In the genomic region with DNA sequence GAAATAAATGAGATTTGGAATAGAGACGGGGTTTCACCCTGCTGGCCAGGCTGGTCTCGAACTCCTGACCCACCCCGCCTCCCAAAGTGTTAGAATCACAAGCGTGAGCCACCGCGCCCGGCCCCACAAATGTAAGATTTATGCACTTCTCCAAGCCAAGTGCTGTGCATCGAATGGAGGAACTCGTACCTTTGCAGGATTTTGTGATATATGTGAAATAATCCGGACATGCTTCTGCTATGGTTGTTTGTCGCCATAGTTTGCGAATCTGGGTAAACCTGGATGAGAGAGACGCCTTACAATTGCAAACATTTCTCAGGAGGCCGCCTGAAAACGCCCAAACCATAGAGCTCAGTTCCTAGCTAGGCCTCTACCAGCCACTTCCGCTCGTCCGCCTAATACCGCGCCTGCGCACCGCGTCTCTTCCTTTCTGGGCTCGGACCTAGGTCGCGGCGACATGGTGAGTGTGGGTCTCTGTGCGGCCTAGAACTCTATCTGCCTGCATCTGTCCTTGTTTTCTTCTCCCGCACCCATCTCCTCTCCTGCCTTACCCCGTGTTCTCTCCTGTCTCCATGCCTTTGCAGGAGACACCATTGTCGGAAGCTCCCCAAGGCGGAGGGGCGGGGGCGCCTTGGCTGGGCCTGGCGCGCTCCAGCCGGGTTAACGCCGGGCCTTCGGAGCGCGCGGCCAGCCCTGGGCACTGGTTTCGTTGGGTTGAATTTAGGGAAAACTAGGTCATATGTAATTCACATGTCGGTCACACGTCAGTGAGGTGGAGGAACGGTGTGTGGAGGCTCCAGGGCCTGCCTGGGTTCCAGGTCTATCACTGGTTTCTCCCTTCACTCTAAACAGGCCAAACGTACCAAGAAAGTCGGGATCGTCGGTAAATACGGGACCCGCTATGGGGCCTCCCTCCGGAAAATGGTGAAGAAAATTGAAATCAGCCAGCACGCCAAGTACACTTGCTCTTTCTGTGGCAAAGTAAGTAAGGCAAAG, we compare ENCODE assay signal across 8 cellular contexts. TPM values are rescaled to one million over a fixed set of nuclear protein-coding genes. Genes with fewer than 3 reads are reported as not detected.
DNase-seq lines count a peak whose midpoint lies in the region; ATAC-seq, FAIRE-seq and TF ChIP-seq lines count a peak whose summit lies in the region.

A gene (plus strand): TSS at position 427 of the 996 bp plus-strand sequence. CDS start 31 bp downstream, at position 458.

- no peak for FAIRE-seq in bronchial epithelial cell (lab: Jason Lieb, UNC)

- H3F3A ChIP-seq in smooth muscle cell (ENCODE audit: low read depth): peaks cover 20% of the 10 kb centered on the region

- peak within 1 kb of the TSS; percentile 94 for H3K4me2 ChIP-seq in smooth muscle cell

- TF ChIP-seq CTCF in AG04449 (IDR thresholded peaks at IDR 0.05; ENCODE audit: insufficient read depth, low read length, missing control alignments) (no peak), WI38 (IDR thresholded peaks at IDR 0.05; ENCODE audit: low read depth, low read length) (no peak), bronchial epithelial cell (IDR thresholded peaks at IDR 0.05; ENCODE audit: insufficient read depth, low read length, severe bottlenecking) (no peak), smooth muscle cell (IDR thresholded peaks at IDR 0.05; ENCODE audit: borderline replicate concordance, insufficient read depth, poor library complexity, severe bottlenecking) (no peak)

- H4K20me1 ChIP-seq in smooth muscle cell (ENCODE audit: low read depth): peaks cover 50% of the 10 kb centered on the region

- peaks cover 21% of the 10 kb centered on the region for H3K36me3 ChIP-seq in bronchial epithelial cell (ENCODE audit: control insufficient read depth, insufficient read depth, low read length)
- H3K36me3 ChIP-seq in smooth muscle cell (ENCODE audit: low read depth): peaks cover 5% of the 10 kb centered on the region

- H3K4me1 ChIP-seq in smooth muscle cell (ENCODE audit: low read depth): peaks cover 30% of the 10 kb centered on the region

- peak within 1 kb of the TSS; percentile 93 for H3K9ac ChIP-seq in smooth muscle cell (ENCODE audit: low read depth)

- H3K9me3 ChIP-seq in smooth muscle cell (replicated peaks; ENCODE audit: low read depth): no peaks in the 10 kb centered on the region

- H3K4me3 ChIP-seq in AG04449 (ENCODE audit: low read depth, low read length): peak within 1 kb of the TSS; percentile 90
- H3K4me3 ChIP-seq in WI38 (ENCODE audit: low read depth, low read length): peak within 1 kb of the TSS; percentile 94
- H3K4me3 ChIP-seq in bronchial epithelial cell (ENCODE audit: low read depth, low read length): peak within 1 kb of the TSS; percentile 85
- peak within 1 kb of the TSS; percentile 89 for H3K4me3 ChIP-seq in smooth muscle cell

- DNase-seq in AG04449 (ENCODE audit: low read depth, low spot score): peak; percentile 64
- peak; percentile 99 for DNase-seq in NCI-H2227 treated with DMSO at 0.1 percent for 48 hours (lab: John Stamatoyannopoulos, UW)
- DNase-seq in bronchial epithelial cell (ENCODE audit: low read depth): peak; percentile 93
- DNase-seq in iPS-NIHi7 (ENCODE audit: extremely low spot score): peak; percentile 98
- peak; percentile 52 for DNase-seq in smooth muscle cell (lab: John Stamatoyannopoulos, UW; ENCODE audit: unreplicated experiment)

- WGBS in smooth muscle cell (ENCODE audit: low lambda C conversion rate): 3% methylated on average over 55 of the region's 55 CpGs

- H3K27me3 ChIP-seq in bronchial epithelial cell (ENCODE audit: control insufficient read depth, insufficient read depth, low read length) (no peaks in the 10 kb centered on the region), smooth muscle cell (ENCODE audit: low read depth) (no peaks in the 10 kb centered on the region)

- peak within 1 kb of the TSS; percentile 71 for H3K27ac ChIP-seq in smooth muscle cell (ENCODE audit: low read depth)

- H2AFZ ChIP-seq in smooth muscle cell (ENCODE audit: low read depth): peak within 1 kb of the TSS; percentile 90

- ATAC-seq in GM18907 (IDR thresholded peaks at IDR 0.05; ENCODE audit: unreplicated experiment): peak; percentile 92
- ATAC-seq in HG03159 (IDR thresholded peaks at IDR 0.05; ENCODE audit: unreplicated experiment): peak; percentile 91

- POLR2A ChIA-PET in AG04449 (lab: Yijun Ruan, JAX): interaction anchor here (0.7 to 2.2 kb wide), 9 partner anchors 9 to 384 kb away, joined by 3 to 13 read pairs (median 5); no protein-coding TSS in a partner anchor

- CTCF ChIA-PET in AG04449 (lab: Yijun Ruan, JAX): interaction anchor here (2.0 to 2.7 kb wide), 2 partner anchors 276 to 389 kb away, joined by 11 to 16 read pairs; a partner anchor contains a TSS

- peaks cover 40% of the 10 kb centered on the region for H3K79me2 ChIP-seq in smooth muscle cell (ENCODE audit: low read depth)

RNA-seq across cellular contexts. Expression of the gene that starts here (rescaled TPM):
- total RNA-seq in bronchial epithelial cell: 2,461 and 3,525 TPM in 2 replicates
- total RNA-seq in smooth muscle cell: 1,503 and 1,842 TPM in 2 replicates
- polyA plus RNA-seq in smooth muscle cell: 1,221 and 1,404 TPM in 2 replicates

Comparison
In these comparisons a context has a peak if more than half of its experiments do, and no peak if none do; other contexts are left out.
1. Peak in every context shown above with its lines: DNase-seq, ATAC-seq, H3K4me3 ChIP-seq and H3K27ac ChIP-seq.